24 cellular contexts compared by ENCODE assay signal in the genomic region with DNA sequence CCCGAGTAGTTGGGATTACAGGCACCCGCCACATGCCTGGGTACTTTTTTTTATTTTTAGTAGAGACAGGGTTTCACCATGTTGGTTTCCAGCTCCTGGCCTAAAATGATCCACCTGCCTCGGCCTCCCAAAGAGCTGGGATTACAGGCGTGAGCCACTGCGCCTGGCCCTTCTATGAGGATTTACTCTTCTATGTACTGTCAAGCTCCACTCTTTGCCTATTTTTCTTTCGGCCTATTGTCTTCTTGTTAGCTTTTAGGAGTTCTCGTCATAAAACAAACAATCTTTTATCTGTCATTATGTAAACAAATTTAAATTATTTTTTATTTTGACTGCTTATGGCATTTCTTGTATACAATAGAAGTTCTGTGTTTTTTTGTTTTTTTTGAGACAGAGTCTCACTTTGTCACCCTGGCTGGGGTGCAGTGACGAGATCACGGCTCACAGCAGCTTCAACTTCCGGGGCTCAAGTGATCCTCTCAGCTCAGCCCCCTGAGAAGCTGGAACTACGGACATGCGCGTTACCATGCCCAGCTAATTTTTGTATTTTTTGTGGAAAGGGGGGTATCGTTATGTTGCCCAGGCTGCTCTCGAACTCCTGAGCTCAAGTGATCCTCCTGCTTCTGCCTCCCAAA. TPM values are rescaled to one million over a fixed set of nuclear protein-coding genes. Genes with fewer than 3 reads are reported as not detected.
DNase-seq lines count a peak whose midpoint lies in the region; ATAC-seq and TF ChIP-seq lines count a peak whose summit lies in the region.
"Had no signal": no experiment of that assay in that cellular context is flagged by ENCODE, and none has a peak within 500 bp of the region (broad histone marks: within the 10 kb centered on the region; RNA-seq: fewer than 3 reads in every experiment).

No MANE protein-coding gene starts in this region.

- ATAC-seq in HG03571 (IDR thresholded peaks at IDR 0.05; ENCODE audit: unreplicated experiment), result no peak
- ATAC-seq: activated naive CD8-positive, alpha-beta T cell treated with anti-CD3 and anti-CD28 coated beads, Interleukin-2, amount 50 U/mL, for 24 hours; foreskin keratinocyte; HepG2; lower lobe of right lung; sciatic nerve had no signal

- H3K4me1 ChIP-seq in thyroid gland, result peaks cover 43 to 64% of the 10 kb centered on the region in 2 donors

- H3K27ac Mint-ChIP-seq in CD14-positive monocyte, result peak overlapping the region in 4 of 7 donors; percentile 28 to 78 (median 52)
- H3K27ac Mint-ChIP-seq in brain, result peak overlapping the region in 3 of 5 experiments; percentile 49 to 89 (median 58)
- peak overlapping the region; percentile 78 for H3K27ac Mint-ChIP-seq in nephron progenitor cell
- H3K27ac Mint-ChIP-seq: dendritic cell treated with granulocyte-macrophage colony-stimulating factor and Interleukin-4, amounts not matched to agents 40 ng/mL and 50 ng/mL, for 4 days had no signal

- WGBS in thyroid gland, 2 donors, result 95% methylated on average over 15 of the region's 15 CpGs

- H3K9me3 ChIP-seq in thyroid gland, result no peaks in the 10 kb centered on the region
- H3K9me3 ChIP-seq: lower lobe of right lung, thoracic aorta had no signal

- H3K4me3 Mint-ChIP-seq in CD14-positive monocyte (no peak overlapping the region), brain (peak overlapping the region in 2 of 5 experiments; percentile 13 to 40), nephron progenitor cell (no peak overlapping the region)
- H3K4me3 Mint-ChIP-seq: activated naive CD8-positive, alpha-beta T cell treated with anti-CD3 and anti-CD28 coated beads, Interleukin-2, amount 50 U/mL, for 24 hours; activated T-helper 1 cell treated with anti-CD3 and anti-CD28 coated beads, Interleukin-12 subunit alpha, Interleukin-12 subunit beta, Interleukin-2, Interleukin-4 antibody, amounts not matched to agents 30 ng/mL and 10 ng/mL and 1 ng/mL, durations not matched to agents 14 hours and 24 hours and 36 hours; dendritic cell treated with granulocyte-macrophage colony-stimulating factor and Interleukin-4, amounts not matched to agents 40 ng/mL and 50 ng/mL, for 4 days had no signal

- H3K36me3 Mint-ChIP-seq in CD14-positive monocyte, result peaks cover 50 to 76% of the 10 kb centered on the region in 2 donors
- peaks cover 68% of the 10 kb centered on the region for H3K36me3 Mint-ChIP-seq in brain
- H3K36me3 Mint-ChIP-seq in nephron progenitor cell (ENCODE audit: low read depth), result peaks cover 47% of the 10 kb centered on the region

- H3K27me3 ChIP-seq in thyroid gland, result no peaks in the 10 kb centered on the region
- H3K27me3 ChIP-seq: brain microvascular endothelial cell, foreskin keratinocyte, hepatocyte had no signal

- H3K36me3 ChIP-seq in thyroid gland, result peaks cover 3 to 6% of the 10 kb centered on the region in 2 donors

- no peak for TF ChIP-seq POLR2A in thyroid gland (IDR thresholded peaks at IDR 0.05)

- no peak for TF ChIP-seq CTCF in CD14-positive monocyte (IDR thresholded peaks at IDR 0.05)
- TF ChIP-seq CTCF in brain (conservative IDR thresholded peaks at IDR 0.05), result no peak
- no peak for TF ChIP-seq CTCF in nephron progenitor cell (IDR thresholded peaks at IDR 0.05)
- TF ChIP-seq CTCF in thyroid gland (IDR thresholded peaks at IDR 0.05), result no peak

- DNase-seq in CD14-positive monocyte (ENCODE audit: low spot score) (no peak), DMS53 treated with DMSO at 0.1 percent for 48 hours (lab: John Stamatoyannopoulos, UW; ENCODE audit: unreplicated experiment) (peak; percentile 79), nephron progenitor cell (no peak), NCI-H446 treated with DMSO at 0.1 percent for 48 hours (lab: John Stamatoyannopoulos, UW) (no peak), NCI-H524 (lab: John Stamatoyannopoulos, UW) (no peak), thyroid gland (no peak)
- DNase-seq: activated CD4-positive, alpha-beta T cell treated with anti-CD3 and anti-CD28 coated beads for 4 hours; activated naive CD8-positive, alpha-beta T cell treated with anti-CD3 and anti-CD28 coated beads, Interleukin-2, amount 50 U/mL, for 24 hours; brain microvascular endothelial cell; foreskin keratinocyte; islet precursor cell; lower lobe of right lung; NCI-H1105 treated with DMSO at 0.1 percent for 48 hours; NCI-H69; SHP77 had no signal

- no peak overlapping the region for H3K4me3 ChIP-seq in thyroid gland (replicated peaks in 1 of 3)
- H3K4me3 ChIP-seq: hepatocyte, lower lobe of right lung, thoracic aorta had no signal

- H3K9me3 Mint-ChIP-seq in CD14-positive monocyte, result no peaks in the 10 kb centered on the region
- no peaks in the 10 kb centered on the region for H3K9me3 Mint-ChIP-seq in brain
- no peaks in the 10 kb centered on the region for H3K9me3 Mint-ChIP-seq in nephron progenitor cell
- H3K9me3 Mint-ChIP-seq: activated naive CD8-positive, alpha-beta T cell treated with anti-CD3 and anti-CD28 coated beads, Interleukin-2, amount 50 U/mL, for 24 hours; activated T-helper 1 cell treated with anti-CD3 and anti-CD28 coated beads, Interleukin-12 subunit alpha, Interleukin-12 subunit beta, Interleukin-2, Interleukin-4 antibody, amounts not matched to agents 30 ng/mL and 10 ng/mL and 1 ng/mL, durations not matched to agents 14 hours and 24 hours and 36 hours; dendritic cell treated with granulocyte-macrophage colony-stimulating factor and Interleukin-4, amounts not matched to agents 40 ng/mL and 50 ng/mL, for 4 days had no signal

- H3K27ac ChIP-seq in thyroid gland, result no peak overlapping the region
- H3K27ac ChIP-seq: brain microvascular endothelial cell, epithelial cell of prostate, foreskin keratinocyte, hepatocyte, lower lobe of right lung, thoracic aorta had no signal

- H3K27me3 Mint-ChIP-seq in CD14-positive monocyte (ENCODE audit: low read depth in 3 of 3) (no peaks in the 10 kb centered on the region), brain (no peaks in the 10 kb centered on the region), nephron progenitor cell (ENCODE audit: low read depth, poor library complexity) (no peaks in the 10 kb centered on the region)
- H3K27me3 Mint-ChIP-seq: activated naive CD8-positive, alpha-beta T cell treated with anti-CD3 and anti-CD28 coated beads, Interleukin-2, amount 50 U/mL, for 24 hours; dendritic cell treated with granulocyte-macrophage colony-stimulating factor and Interleukin-4, amounts not matched to agents 40 ng/mL and 50 ng/mL, for 4 days had no signal

- H3K4me1 Mint-ChIP-seq in CD14-positive monocyte (peaks cover 23% of the 10 kb centered on the region), brain (peaks cover 90% of the 10 kb centered on the region), nephron progenitor cell (peaks cover 43% of the 10 kb centered on the region)

- intact Hi-C loops in CD14-positive monocyte (cut with micrococcal nuclease) (no loop called here), thyroid gland (cut with DNase I) (no loop called here)

RNA-seq across cellular contexts. Expression of a gene that starts 29.4 kb away (rescaled TPM):
- polyA plus RNA-seq in CD14-positive monocyte (100 to 1,000 TPM; 103 to 131 TPM), brain (ENCODE audit: insufficient read depth, low read depth, low replicate concordance) (66.7 TPM)
- 100 to 1,000 TPM; 183 to 262 (median 202) TPM for total RNA-seq in thyroid gland

RNA-seq across cellular contexts. Expression of a gene that starts 59.4 kb away (rescaled TPM):
- not detected for polyA plus RNA-seq in CD14-positive monocyte
- polyA plus RNA-seq in brain (ENCODE audit: insufficient read depth, low read depth, low replicate concordance), result 12.7 TPM
- 1 to 10 TPM; 4.4 to 6.2 (median 5.5) TPM for total RNA-seq in thyroid gland

Comparison
In these comparisons a context has a peak if more than half of its experiments do, and no peak if none do; other contexts are left out.
1. RNA of a gene that starts 59.4 kb away (polyA plus RNA-seq): 12.7 TPM in brain (single experiment); not detected in CD14-positive monocyte; every median in the first group is over 10 times any median in the second.
2. Peak in every context shown above with its lines, with median percentiles within 50 percentile points of each other: H3K27ac Mint-ChIP-seq.